Comparison of ENCODE assay signal across 9 cellular contexts in the genomic region with DNA sequence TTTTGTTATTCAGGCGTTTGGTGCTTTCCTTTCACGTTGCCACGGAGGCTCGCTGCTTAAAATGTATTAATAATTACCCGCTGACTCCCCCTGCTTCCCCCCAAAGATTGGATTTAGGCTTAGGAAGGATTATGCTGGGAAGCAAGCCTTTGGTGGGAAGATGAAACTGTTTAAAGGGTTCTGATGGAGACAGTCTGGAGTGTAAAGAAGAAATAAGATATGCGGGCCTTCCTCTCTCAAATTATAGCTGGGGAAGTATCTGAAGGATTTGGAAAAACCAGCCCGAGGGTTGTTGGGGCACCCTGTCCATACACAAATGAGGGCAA. TPM values are rescaled to one million over a fixed set of nuclear protein-coding genes. Genes with fewer than 3 reads are reported as not detected.
DNase-seq lines count a peak whose midpoint lies in the region; ATAC-seq and TF ChIP-seq lines count a peak whose summit lies in the region.
"Had no signal": no experiment of that assay in that cellular context is flagged by ENCODE, and none has a peak within 500 bp of the region (broad histone marks: within the 10 kb centered on the region; RNA-seq: fewer than 3 reads in every experiment).

No MANE protein-coding gene starts in this region.

- H3K36me3 ChIP-seq in right atrium auricular region = no peaks in the 10 kb centered on the region
- no peaks in the 10 kb centered on the region for H3K36me3 ChIP-seq in mucosa of stomach (ENCODE audit: control insufficient read depth, insufficient read depth, low read length)
- H3K36me3 ChIP-seq in aorta (ENCODE audit: control insufficient read depth in 1 of 2, insufficient read depth in 2 of 2, low read length in 1 of 2) = no peaks in the 10 kb centered on the region

- ATAC-seq in Right ventricle myocardium superior (ENCODE audit: poor library complexity) (no peak), aorta (ENCODE audit: low FRiP score) (no peak), GM19351 (IDR thresholded peaks at IDR 0.05; ENCODE audit: unreplicated experiment) (no peak)

- H3K4me1 ChIP-seq in right atrium auricular region = peaks cover 0 to 22% of the 10 kb centered on the region in 2 donors
- H3K4me1 ChIP-seq in mucosa of stomach (ENCODE audit: control insufficient read depth, insufficient read depth, low read length) = peaks cover 34% of the 10 kb centered on the region
- H3K4me1 ChIP-seq in aorta (ENCODE audit: control insufficient read depth in 1 of 2, insufficient read depth in 2 of 2, low read length in 2 of 2) = no peaks in the 10 kb centered on the region

- H3K9me3 ChIP-seq in right atrium auricular region = no peaks in the 10 kb centered on the region
- no peaks in the 10 kb centered on the region for H3K9me3 ChIP-seq in mucosa of stomach (ENCODE audit: control insufficient read depth, low read length)
- H3K9me3 ChIP-seq in aorta (ENCODE audit: control insufficient read depth, low read length) = no peaks in the 10 kb centered on the region

- intact Hi-C loops in Right ventricle myocardium superior (cut with DNase I) (loop anchor here (5.0 to 10.0 kb wide), 3 partner anchors 105 to 223 kb away; no protein-coding TSS in a partner anchor), aorta (cut with DNase I) (loop anchor here (2.0 to 10.0 kb wide), 5 partner anchors 47 to 215 kb away; no protein-coding TSS in a partner anchor)

- H3K9ac ChIP-seq in mucosa of stomach (ENCODE audit: low read length) = peak overlapping the region; percentile 65

- H3K27ac ChIP-seq in right atrium auricular region (peak overlapping the region; percentile 86 to 88), caudate nucleus (ENCODE audit: low read depth, low read length) (peak overlapping the region; percentile 30), aorta (ENCODE audit: low read depth in 1 of 2, low read length in 2 of 2) (no peak overlapping the region)

- WGBS in aorta, 2 donors = 21 to 23% methylated on average over 7 of the region's 7 CpGs

- peak overlapping the region; percentile 82 to 89 for H3K4me3 ChIP-seq in right atrium auricular region
- peak overlapping the region; percentile 48 for H3K4me3 ChIP-seq in mucosa of stomach (ENCODE audit: low read length)
- H3K4me3 ChIP-seq in aorta (ENCODE audit: low read length in 2 of 2) = peak overlapping the region; percentile 87 to 93

- no peak for DNase-seq in right atrium auricular region (ENCODE audit: low spot score)
- DNase-seq in Right ventricle myocardium superior = no peak
- DNase-seq in caudate nucleus (lab: John Stamatoyannopoulos, UW) = peak in 2 of 61 donors; percentile 29 to 30
- no peak for DNase-seq in aorta
- DNase-seq in germinal center (ENCODE audit: low spot score) = no peak
- no peak for DNase-seq in NCI-H748 (lab: John Stamatoyannopoulos, UW; ENCODE audit: unreplicated experiment)
- DNase-seq: NCI-H1436 treated with DMSO at 0.1 percent for 48 hours had no signal

- no peaks in the 10 kb centered on the region for H3K27me3 ChIP-seq in right atrium auricular region
- H3K27me3 ChIP-seq in mucosa of stomach (ENCODE audit: control insufficient read depth, insufficient read depth, low read length) = peaks cover 14% of the 10 kb centered on the region
- no peaks in the 10 kb centered on the region for H3K27me3 ChIP-seq in aorta (ENCODE audit: control insufficient read depth in 1 of 2, insufficient read depth in 2 of 2, low read length in 1 of 2)

- no peak for TF ChIP-seq CTCF in right atrium auricular region (IDR thresholded peaks at IDR 0.05)

RNA-seq across cellular contexts. Expression of a gene that starts 1.1 kb away (rescaled TPM):
- total RNA-seq in right atrium auricular region (10 to 100 TPM in 1 of 2 donors, 1 to 10 TPM in 1; 7.9 to 10.2 TPM), Right ventricle myocardium superior (8.3 TPM), aorta (10 to 100 TPM; 38.4 to 75.7 TPM)
- 10 to 100 TPM; 19.0 to 46.8 TPM for polyA plus RNA-seq in aorta

Comparison
In these comparisons a context has a peak if more than half of its experiments do, and no peak if none do; other contexts are left out.
1. H3K27ac ChIP-seq: peak in right atrium auricular region (2 of 2) and caudate nucleus (single experiment); none in aorta (0 of 2).
2. Peak in every context shown above with its lines, with median percentiles within 50 percentile points of each other: H3K4me3 ChIP-seq.